Comparison of ENCODE assay signal across 10 cellular contexts in the genomic region with DNA sequence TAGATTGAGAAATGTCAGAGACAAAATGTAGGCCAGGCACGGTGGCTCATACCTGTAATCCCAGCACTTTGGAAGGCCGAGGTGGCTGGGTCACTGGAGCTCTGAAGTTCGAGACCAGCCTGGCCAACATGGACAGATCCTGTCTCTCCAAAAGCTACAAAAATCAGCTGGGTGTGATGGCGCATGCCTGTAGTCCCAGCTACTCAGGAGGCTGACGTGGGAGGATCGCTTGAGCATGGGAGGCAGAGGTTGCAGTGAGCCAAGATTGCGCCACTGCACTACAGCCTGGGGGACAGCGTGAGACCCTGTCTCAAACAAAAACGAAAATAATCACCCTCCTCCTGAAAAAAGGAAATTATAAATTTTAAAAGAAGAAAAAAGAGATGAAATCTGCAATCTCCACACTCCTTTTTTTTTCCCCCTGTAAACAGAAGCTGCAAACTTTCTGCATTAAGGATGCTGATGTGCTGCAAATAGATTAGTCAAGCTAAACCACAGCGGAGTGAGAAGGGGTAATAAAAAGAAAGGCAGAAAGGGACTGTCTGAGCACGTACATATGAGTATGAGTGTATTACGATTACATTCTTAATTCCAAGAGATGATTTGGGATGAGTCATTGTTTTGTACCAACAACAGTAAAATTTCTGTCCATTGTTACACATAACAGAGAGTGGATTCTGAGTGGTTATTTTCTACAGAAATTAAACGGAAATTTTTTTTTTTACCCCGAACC.
A peak's percentile ranks its signal among the peaks of the same experiment; 100 is the strongest.
DNase-seq lines count a peak whose midpoint lies in the region; ATAC-seq, FAIRE-seq and TF ChIP-seq lines count a peak whose summit lies in the region.
"Had no signal": no experiment of that assay in that cellular context is flagged by ENCODE, and none has a peak within 500 bp of the region (broad histone marks: within the 10 kb centered on the region; RNA-seq: fewer than 3 reads in every experiment).

No MANE protein-coding gene starts in this region.

- H3K36me3 ChIP-seq in BJ (ENCODE audit: control insufficient read depth, insufficient read depth, low read length) (no peaks in the 10 kb centered on the region), K562 (ENCODE audit: control insufficient read depth, insufficient read depth, low read length) (no peaks in the 10 kb centered on the region), mesenchymal stem cell (ENCODE audit: control insufficient read depth in 1 of 2, insufficient read depth in 2 of 2, low read depth in 1 of 2, low read length in 2 of 2) (no peaks in the 10 kb centered on the region)

- 50% methylated on average over 13 of the region's 14 CpGs for WGBS in K562 (ENCODE audit: insufficient coverage, low coverage, missing lambda C conversion rate)
- 73% methylated on average over 7 of the region's 14 CpGs for WGBS in mesenchymal stem cell
- WGBS in lower leg skin, 2 donors, result 68 to 74% methylated on average over 14 of the region's 14 CpGs

- H3K4ac ChIP-seq in mesenchymal stem cell (ENCODE audit: low read depth in 1 of 2, low read length in 2 of 2), result no peak overlapping the region

- TF ChIP-seq CTCF in BJ (IDR thresholded peaks at IDR 0.05; ENCODE audit: insufficient read depth, low read depth, low read length) (no peak), K562 (IDR thresholded peaks at IDR 0.05 in 2 of 3, conservative IDR thresholded peaks at IDR 0.05 in 1 of 3; ENCODE audit: insufficient read depth in 2 of 3, low read depth in 1 of 3, low read length in 3 of 3) (no peak), lower leg skin (IDR thresholded peaks at IDR 0.05) (no peak)

- peaks cover 8% of the 10 kb centered on the region; the same call in 1 of the 2 replicates for H4K20me1 ChIP-seq in K562 (replicated peaks; ENCODE audit: control insufficient read depth, insufficient read depth, low read length)

- H3K18ac ChIP-seq in mesenchymal stem cell (ENCODE audit: low read depth in 1 of 2, low read length in 2 of 2), result no peak overlapping the region

- peaks cover 22% of the 10 kb centered on the region for H3K79me1 ChIP-seq in mesenchymal stem cell (replicated peaks; ENCODE audit: low read length, poor library complexity, severe bottlenecking)

- H3K14ac ChIP-seq in mesenchymal stem cell (ENCODE audit: low read length in 2 of 2), result no peak overlapping the region

- no peak overlapping the region for H2BK15ac ChIP-seq in mesenchymal stem cell (ENCODE audit: low read depth, poor library complexity, severe bottlenecking)

- no peaks in the 10 kb centered on the region; the same call in 2 of the 3 replicates for H3K79me2 ChIP-seq in K562 (ENCODE audit: control insufficient read depth, insufficient read depth, low read length)

- TF ChIP-seq RAD21 in K562 (CRISPR knock-in tag; conservative IDR thresholded peaks at IDR 0.05 in 1 of 2, IDR thresholded peaks at IDR 0.05 in 1 of 2), result no peak

- H4K8ac ChIP-seq in mesenchymal stem cell (ENCODE audit: low read length), result no peak overlapping the region

- in situ Hi-C loops in K562 (cut with MboI), result no loop called here

- peak; percentile 41 for ATAC-seq in K562

- CTCF ChIA-PET in BJ (lab: Yijun Ruan, JAX) (interaction anchor here (0.7 to 1.3 kb wide), 4 partner anchors 13 to 175 kb away, joined by 3 to 5 read pairs (median 4); partner anchors contain the start of gene SIK3), K562 (lab: Yijun Ruan, JAX; ENCODE audit: low intra/inter-chr PET ratio) (no interaction called here)

- no peak overlapping the region for H3K23ac ChIP-seq in mesenchymal stem cell (ENCODE audit: low read length in 2 of 2)

- no peaks in the 10 kb centered on the region for H3K9me1 ChIP-seq in K562 (ENCODE audit: control insufficient read depth, insufficient read depth, low read length)

- no peak overlapping the region for H3K27ac ChIP-seq in K562 (ENCODE audit: extremely low read depth, low read depth, low read length)
- H3K27ac ChIP-seq in mesenchymal stem cell (ENCODE audit: low read length, poor library complexity, severe bottlenecking), result no peak overlapping the region

- TF ChIP-seq POLR2A in K562 (conservative IDR thresholded peaks at IDR 0.05) (no peak), lower leg skin (IDR thresholded peaks at IDR 0.05) (no peak)

- H3K4me1 ChIP-seq in K562 (replicated peaks in 1 of 2; ENCODE audit: control insufficient read depth in 2 of 2, insufficient read depth in 2 of 2, low read length in 2 of 2) (peaks cover 0 to 3% of the 10 kb centered on the region in 2 experiments; a peak in 1 of 5 replicates), mesenchymal stem cell (ENCODE audit: control insufficient read depth, insufficient read depth, low read depth, low read length) (peaks cover 8% of the 10 kb centered on the region)

- H2BK120ac ChIP-seq in mesenchymal stem cell (ENCODE audit: low read depth, low read length), result no peak overlapping the region

- H3K9ac ChIP-seq in K562 (ENCODE audit: insufficient read depth in 1 of 2, low read depth in 2 of 2, low read length in 2 of 2) (no peak overlapping the region), mesenchymal stem cell (ENCODE audit: low read length) (peak overlapping the region; percentile 70)

- no peaks in the 10 kb centered on the region for H3K27me3 ChIP-seq in BJ (ENCODE audit: control insufficient read depth, insufficient read depth, low read length)
- no peaks in the 10 kb centered on the region for H3K27me3 ChIP-seq in K562 (ENCODE audit: control insufficient read depth in 2 of 2, insufficient read depth in 2 of 2, low read length in 2 of 2)
- H3K27me3 ChIP-seq in mesenchymal stem cell (ENCODE audit: control insufficient read depth in 1 of 2, insufficient read depth in 1 of 2, low read length in 2 of 2), result no peaks in the 10 kb centered on the region

- no peak for FAIRE-seq in K562 (lab: Jason Lieb, UNC)

- no peak overlapping the region for H2BK12ac ChIP-seq in mesenchymal stem cell (ENCODE audit: low read length in 2 of 2)

- DNase-seq in BJ (ENCODE audit: low read depth), result peak; percentile 95
- DNase-seq in M059J (ENCODE audit: low read depth), result peak; percentile 96
- no peak for DNase-seq in K562 (ENCODE audit: extremely low read depth in 1 of 4, low spot score in 3 of 4)
- DNase-seq in mesenchymal stem cell, result peak; percentile 87
- no peak for DNase-seq in activated effector memory CD4-positive, alpha-beta T cell treated with anti-CD3 and anti-CD28 coated beads, Interleukin-2, amount 50 U/mL, for 16 hours
- DNase-seq in NCI-H1436 treated with DMSO at 0.1 percent for 48 hours (lab: John Stamatoyannopoulos, UW), result no peak
- DNase-seq in lower leg skin (ENCODE audit: low spot score in 2 of 2), result no peak
- DNase-seq in DMS79 treated with DMSO at 0.1 percent for 48 hours (lab: John Stamatoyannopoulos, UW), result no peak
- DNase-seq: anterior cingulate cortex, SHP77 treated with DMSO at 0.1 percent for 48 hours had no signal

- intact Hi-C loops in K562 (cut with micrococcal nuclease), result loop anchor here (5.0 kb wide), 1 partner anchor 86 kb away; the partner anchor contains the start of gene SIK3
- intact Hi-C loops in lower leg skin (cut with DNase I; ENCODE audit: low total_unique reads), result no loop called here

- no TSS peak for BruUV-seq in K562 (replicated peaks; lab: Mats Ljungman, UMichigan)

- H3K4me3 ChIP-seq in BJ (ENCODE audit: low read depth, low read length) (no peak overlapping the region), K562 (no peak overlapping the region), mesenchymal stem cell (ENCODE audit: insufficient read depth in 1 of 2, low read depth in 1 of 2, low read length in 2 of 2) (no peak overlapping the region), lower leg skin (ENCODE audit: low read depth, poor library complexity, severe bottlenecking) (no peak overlapping the region)

- H3K9me3 ChIP-seq in K562 (replicated peaks; ENCODE audit: control insufficient read depth, insufficient read depth, low read depth, low read length), result no peaks in the 10 kb centered on the region
- no peaks in the 10 kb centered on the region for H3K9me3 ChIP-seq in mesenchymal stem cell (ENCODE audit: control insufficient read depth, low read length)

- TF ChIP-seq EP300 in K562 (IDR thresholded peaks at IDR 0.05; ENCODE audit: low read length), result no peak

- H2AFZ ChIP-seq in K562 (ENCODE audit: low read depth, low read length), result no peak overlapping the region
- H2AFZ ChIP-seq in mesenchymal stem cell (ENCODE audit: low read depth, low read length), result no peak overlapping the region

- no peak overlapping the region for H2BK5ac ChIP-seq in mesenchymal stem cell (ENCODE audit: low read depth, low read length, poor library complexity, severe bottlenecking)

- POLR2A ChIA-PET in BJ (lab: Charles Lee), result interaction anchor here (0.7 to 1.2 kb wide), 3 partner anchors 14 to 62 kb away, joined by 3 to 8 read pairs (median 4); no protein-coding TSS in a partner anchor
- POLR2A ChIA-PET in K562 (lab: Yijun Ruan, JAX), result interaction anchor here (0.7 to 2.2 kb wide), 5 partner anchors 9 to 169 kb away, joined by 3 to 7 read pairs (median 4); partner anchors contain the start of gene SIK3

- no peak overlapping the region for H3K4me2 ChIP-seq in K562 (ENCODE audit: insufficient read depth, low read length)
- no peak overlapping the region for H3K4me2 ChIP-seq in mesenchymal stem cell (ENCODE audit: low read length, poor library complexity, severe bottlenecking)

- no peak overlapping the region for H2AK5ac ChIP-seq in mesenchymal stem cell (ENCODE audit: low read length, severe bottlenecking)

- no peak overlapping the region for H4K91ac ChIP-seq in mesenchymal stem cell (ENCODE audit: low read length)

TF ChIP-seq in K562, 482 proteins besides CTCF, POLR2A, EP300 and RAD21:
- peak; percentile 65 for TF ChIP-seq ATF3 (IDR thresholded peaks at IDR 0.05)
- TF ChIP-seq ATF3 (CRISPR knock-in tag; conservative IDR thresholded peaks at IDR 0.05), result no peak
- peak; percentile 16; the same call in 1 of the 2 replicates for TF ChIP-seq CEBPB (tag; IDR thresholded peaks at IDR 0.05)
- TF ChIP-seq SMARCC2 (IDR thresholded peaks at IDR 0.05; ENCODE audit: low read depth), result no peak
- no peak for TF ChIP-seq ZNF695 (CRISPR knock-in tag; IDR thresholded peaks at IDR 0.05)
- no peak for TF ChIP-seq ZNF764 (CRISPR knock-in tag; IDR thresholded peaks at IDR 0.05; ENCODE audit: low read depth)
- TF ChIP-seq MAFF (IDR thresholded peaks at IDR 0.05; ENCODE audit: low read length), result no peak
TF ChIP-seq in K562: peak in this region for 2.

Comparison
In these comparisons a context has a peak if more than half of its experiments do, and no peak if none do; other contexts are left out.
1. DNase-seq: peak in BJ (single experiment), M059J (single experiment) and mesenchymal stem cell (single experiment); none in K562 (0 of 4), activated effector memory CD4-positive, alpha-beta T cell treated with anti-CD3 and anti-CD28 coated beads, Interleukin-2, amount 50 U/mL, for 16 hours (single experiment), NCI-H1436 treated with DMSO at 0.1 percent for 48 hours (single experiment), lower leg skin (0 of 2) and DMS79 treated with DMSO at 0.1 percent for 48 hours (single experiment).